17 cellular contexts compared by ENCODE assay signal in genomic region chr15:91953432-91953831, GRCh38.
DNase-seq lines count a peak whose midpoint lies in the region; ATAC-seq and TF ChIP-seq lines count a peak whose summit lies in the region.
"Had no signal": no experiment of that assay in that cellular context is flagged by ENCODE, and none has a peak within 500 bp of the region (broad histone marks: within the 10 kb centered on the region; RNA-seq: fewer than 3 reads in every experiment).

No MANE protein-coding gene starts in this region.

- no peaks in the 10 kb centered on the region for H3K36me3 Mint-ChIP-seq in activated naive CD4-positive, alpha-beta T cell treated with anti-CD3 and anti-CD28 coated beads, Interleukin-2, amount 50 U/mL, for 72 hours
- H3K36me3 Mint-ChIP-seq in activated naive CD4-positive, alpha-beta T cell treated with anti-CD3 and anti-CD28 coated beads, Interleukin-2, amount 10 ng/mL, durations not matched to agents 7 days and 5 days: no peaks in the 10 kb centered on the region
- H3K36me3 Mint-ChIP-seq in WTC11: no peaks in the 10 kb centered on the region
- no peaks in the 10 kb centered on the region for H3K36me3 Mint-ChIP-seq in nephron progenitor cell (ENCODE audit: low read depth)
- H3K36me3 Mint-ChIP-seq: T-cell had no signal

- peaks cover 36% of the 10 kb centered on the region for H3K4me1 Mint-ChIP-seq in activated naive CD4-positive, alpha-beta T cell treated with anti-CD3 and anti-CD28 coated beads, Interleukin-2, amount 10 ng/mL, durations not matched to agents 7 days and 5 days
- H3K4me1 Mint-ChIP-seq in WTC11 (peaks cover 40% of the 10 kb centered on the region), nephron progenitor cell (peaks cover 35% of the 10 kb centered on the region)

- DNase-seq in activated naive CD4-positive, alpha-beta T cell treated with anti-CD3 and anti-CD28 coated beads, Interleukin-2, amount 50 U/mL, for 72 hours (ENCODE audit: low spot score in 2 of 2): no peak
- no peak for DNase-seq in activated naive CD4-positive, alpha-beta T cell treated with anti-CD3 and anti-CD28 coated beads, Interleukin-2, amount 10 ng/mL, durations not matched to agents 7 days and 5 days
- DNase-seq in WTC11 (ENCODE audit: low spot score) (no peak), kidney glomerular epithelial cell (lab: John Stamatoyannopoulos, UW) (peak; percentile 57), NCI-H2029 treated with DMSO at 0.1 percent for 48 hours (lab: John Stamatoyannopoulos, UW) (no peak), nephron progenitor cell (no peak), NCI-H82 treated with DMSO at 0.1 percent for 48 hours (lab: John Stamatoyannopoulos, UW; ENCODE audit: unreplicated experiment) (no peak), A172 (ENCODE audit: low spot score) (no peak)
- DNase-seq: activated CD4-positive, alpha-beta T cell treated with anti-CD3 and anti-CD28 coated beads for 1 hour; activated T-cell treated with anti-CD3 and anti-CD28 coated beads, Interleukin-2, amount 50 U/mL, for 1 hour; amygdala; cortex of kidney; HFFc6; mesenchymal stem cell; nucleus accumbens; PC-3; T-cell had no signal

- no peaks in the 10 kb centered on the region for H3K9me3 Mint-ChIP-seq in activated naive CD4-positive, alpha-beta T cell treated with anti-CD3 and anti-CD28 coated beads, Interleukin-2, amount 50 U/mL, for 72 hours
- H3K9me3 Mint-ChIP-seq in activated naive CD4-positive, alpha-beta T cell treated with anti-CD3 and anti-CD28 coated beads, Interleukin-2, amount 10 ng/mL, durations not matched to agents 7 days and 5 days: no peaks in the 10 kb centered on the region
- H3K9me3 Mint-ChIP-seq in WTC11 (no peaks in the 10 kb centered on the region), nephron progenitor cell (no peaks in the 10 kb centered on the region)
- H3K9me3 Mint-ChIP-seq: HFFc6, T-cell had no signal

- TF ChIP-seq CTCF in WTC11 (IDR thresholded peaks at IDR 0.05): no peak
- TF ChIP-seq CTCF in nephron progenitor cell (IDR thresholded peaks at IDR 0.05): no peak

- H3K27ac Mint-ChIP-seq in activated naive CD4-positive, alpha-beta T cell treated with anti-CD3 and anti-CD28 coated beads, Interleukin-2, amount 50 U/mL, for 72 hours: peak overlapping the region; percentile 56 to 65
- H3K27ac Mint-ChIP-seq in activated naive CD4-positive, alpha-beta T cell treated with anti-CD3 and anti-CD28 coated beads, Interleukin-2, amount 10 ng/mL, durations not matched to agents 7 days and 5 days: no peak overlapping the region
- H3K27ac Mint-ChIP-seq in WTC11: peak overlapping the region; percentile 81
- H3K27ac Mint-ChIP-seq in nephron progenitor cell: no peak overlapping the region
- H3K27ac Mint-ChIP-seq: HFFc6, T-cell had no signal

- no peak overlapping the region for H3K4me3 Mint-ChIP-seq in activated naive CD4-positive, alpha-beta T cell treated with anti-CD3 and anti-CD28 coated beads, Interleukin-2, amount 10 ng/mL, durations not matched to agents 7 days and 5 days
- H3K4me3 Mint-ChIP-seq in WTC11: no peak overlapping the region
- H3K4me3 Mint-ChIP-seq in nephron progenitor cell: no peak overlapping the region
- H3K4me3 Mint-ChIP-seq: HFFc6, T-cell had no signal

- POLR2A ChIA-PET in WTC11 (lab: Charles Lee): interaction anchor here (0.7 kb wide), 1 partner anchor 64 kb away, joined by 3 read pairs; no protein-coding TSS in a partner anchor

- no peak for ATAC-seq in activated naive CD4-positive, alpha-beta T cell treated with anti-CD3 and anti-CD28 coated beads, Interleukin-2, amount 50 U/mL, for 72 hours
- no peak for ATAC-seq in WTC11
- ATAC-seq: PC-3, T-cell had no signal

- H3K27me3 Mint-ChIP-seq in activated naive CD4-positive, alpha-beta T cell treated with anti-CD3 and anti-CD28 coated beads, Interleukin-2, amount 10 ng/mL, durations not matched to agents 7 days and 5 days: no peaks in the 10 kb centered on the region
- H3K27me3 Mint-ChIP-seq in WTC11 (ENCODE audit: low read depth) (no peaks in the 10 kb centered on the region), nephron progenitor cell (ENCODE audit: low read depth, poor library complexity) (peaks cover 45% of the 10 kb centered on the region)
- H3K27me3 Mint-ChIP-seq: T-cell had no signal

- CTCF ChIA-PET in activated naive CD4-positive, alpha-beta T cell treated with anti-CD3 and anti-CD28 coated beads, Interleukin-2, amount 10 ng/mL, durations not matched to agents 7 days and 5 days (lab: Charles Lee): no interaction called here
- CTCF ChIA-PET in WTC11 (lab: Charles Lee): no interaction called here

TF ChIP-seq in WTC11, 78 proteins besides CTCF, POLR2A, EP300 and RAD21:
- TF ChIP-seq IRF2 (CRISPR knock-in tag; IDR thresholded peaks at IDR 0.05; ENCODE audit: borderline replicate concordance, low read depth): no peak
- TF ChIP-seq ZMAT4 (CRISPR knock-in tag; IDR thresholded peaks at IDR 0.05): no peak
- TF ChIP-seq, protein P1, sequence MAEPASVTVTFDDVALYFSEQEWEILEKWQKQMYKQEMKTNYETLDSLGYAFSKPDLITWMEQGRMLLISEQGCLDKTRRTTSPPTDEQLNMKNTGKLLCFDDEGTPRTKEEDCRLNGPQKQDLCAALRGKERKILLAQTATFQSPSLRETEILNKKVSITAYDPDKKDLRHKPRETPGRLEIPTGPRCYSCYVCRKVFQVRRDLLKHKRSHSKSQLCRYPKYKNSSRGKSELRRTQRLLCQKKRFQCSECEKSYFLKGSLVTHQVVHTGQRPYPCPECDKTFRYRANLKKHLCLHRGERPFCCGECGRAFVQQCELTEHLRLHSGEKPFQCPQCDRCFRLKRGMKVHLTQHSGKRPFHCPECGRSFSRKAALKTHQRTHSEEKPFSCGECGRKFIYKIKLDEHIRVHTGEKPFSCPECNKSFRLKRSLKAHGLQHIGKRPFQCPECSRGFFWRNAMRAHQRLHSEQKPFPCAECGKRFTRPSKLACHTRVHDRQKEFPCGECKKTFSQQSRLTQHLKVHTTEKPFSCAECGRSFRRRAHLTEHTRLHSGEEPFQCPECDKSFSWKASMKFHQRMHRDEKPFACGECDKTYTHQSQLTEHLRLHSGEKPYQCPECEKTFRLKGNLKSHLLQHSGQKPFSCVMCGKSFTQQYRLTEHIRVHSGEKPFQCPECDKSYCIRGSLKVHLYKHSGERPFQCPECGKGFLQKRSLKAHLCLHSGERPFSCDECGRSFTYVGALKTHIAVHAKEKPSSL (CRISPR knock-in tag; conservative IDR thresholded peaks at IDR 0.05): no peak
- no peak for TF ChIP-seq NR1H2 (CRISPR knock-in tag; IDR thresholded peaks at IDR 0.05)
- TF ChIP-seq TEAD4 (CRISPR knock-in tag; IDR thresholded peaks at IDR 0.05): no peak
- TF ChIP-seq ZNF423 (CRISPR knock-in tag; IDR thresholded peaks at IDR 0.05): no peak
- no peak for TF ChIP-seq PRRX2 (CRISPR knock-in tag; IDR thresholded peaks at IDR 0.05)
- no peak for TF ChIP-seq ZNF263 (CRISPR knock-in tag; IDR thresholded peaks at IDR 0.05; ENCODE audit: low read depth)
- TF ChIP-seq, protein P2, sequence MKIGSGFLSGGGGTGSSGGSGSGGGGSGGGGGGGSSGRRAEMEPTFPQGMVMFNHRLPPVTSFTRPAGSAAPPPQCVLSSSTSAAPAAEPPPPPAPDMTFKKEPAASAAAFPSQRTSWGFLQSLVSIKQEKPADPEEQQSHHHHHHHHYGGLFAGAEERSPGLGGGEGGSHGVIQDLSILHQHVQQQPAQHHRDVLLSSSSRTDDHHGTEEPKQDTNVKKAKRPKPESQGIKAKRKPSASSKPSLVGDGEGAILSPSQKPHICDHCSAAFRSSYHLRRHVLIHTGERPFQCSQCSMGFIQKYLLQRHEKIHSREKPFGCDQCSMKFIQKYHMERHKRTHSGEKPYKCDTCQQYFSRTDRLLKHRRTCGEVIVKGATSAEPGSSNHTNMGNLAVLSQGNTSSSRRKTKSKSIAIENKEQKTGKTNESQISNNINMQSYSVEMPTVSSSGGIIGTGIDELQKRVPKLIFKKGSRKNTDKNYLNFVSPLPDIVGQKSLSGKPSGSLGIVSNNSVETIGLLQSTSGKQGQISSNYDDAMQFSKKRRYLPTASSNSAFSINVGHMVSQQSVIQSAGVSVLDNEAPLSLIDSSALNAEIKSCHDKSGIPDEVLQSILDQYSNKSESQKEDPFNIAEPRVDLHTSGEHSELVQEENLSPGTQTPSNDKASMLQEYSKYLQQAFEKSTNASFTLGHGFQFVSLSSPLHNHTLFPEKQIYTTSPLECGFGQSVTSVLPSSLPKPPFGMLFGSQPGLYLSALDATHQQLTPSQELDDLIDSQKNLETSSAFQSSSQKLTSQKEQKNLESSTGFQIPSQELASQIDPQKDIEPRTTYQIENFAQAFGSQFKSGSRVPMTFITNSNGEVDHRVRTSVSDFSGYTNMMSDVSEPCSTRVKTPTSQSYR (CRISPR knock-in tag; IDR thresholded peaks at IDR 0.05): no peak
- TF ChIP-seq ZNF671 (CRISPR knock-in tag; IDR thresholded peaks at IDR 0.05): no peak
- TF ChIP-seq OVOL2 (CRISPR knock-in tag; IDR thresholded peaks at IDR 0.05; ENCODE audit: borderline replicate concordance): no peak
- no peak for TF ChIP-seq KAT7 (CRISPR knock-in tag; IDR thresholded peaks at IDR 0.05; ENCODE audit: borderline replicate concordance)

Comparison
In these comparisons a context has a peak if more than half of its experiments do, and no peak if none do; other contexts are left out.
1. H3K27ac Mint-ChIP-seq: peak in activated naive CD4-positive, alpha-beta T cell treated with anti-CD3 and anti-CD28 coated beads, Interleukin-2, amount 50 U/mL, for 72 hours (2 of 2) and WTC11 (single experiment); none in activated naive CD4-positive, alpha-beta T cell treated with anti-CD3 and anti-CD28 coated beads, Interleukin-2, amount 10 ng/mL, durations not matched to agents 7 days and 5 days (single experiment) and nephron progenitor cell (single experiment).